In the genomic region with DNA sequence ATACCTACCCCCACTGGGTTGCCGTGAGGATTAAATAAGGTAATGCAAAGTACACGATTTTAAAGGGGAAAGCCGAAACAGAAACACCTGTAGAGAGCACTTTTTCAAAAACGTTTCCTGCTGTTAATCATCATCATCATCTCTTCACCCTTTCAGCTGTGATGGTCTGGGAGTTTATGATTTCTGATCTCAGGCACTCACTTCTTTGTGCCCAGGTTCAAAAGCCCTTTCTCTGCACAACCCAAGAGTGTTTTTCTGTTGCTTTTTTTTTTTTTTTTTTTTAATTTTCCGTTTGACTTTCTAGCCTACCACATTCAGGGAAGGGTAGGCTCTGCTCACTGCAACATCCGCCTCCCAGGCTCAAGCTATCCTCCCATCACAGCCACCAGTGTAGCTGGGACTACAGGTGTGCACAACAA, we compare ENCODE assay signal across 1 cellular context.
TF ChIP-seq lines count a peak whose summit lies in the region.

No MANE protein-coding gene starts in this region.

TF ChIP-seq in H1, 55 proteins besides CTCF, POLR2A, EP300 and RAD21:
- TF ChIP-seq, protein P1, sequence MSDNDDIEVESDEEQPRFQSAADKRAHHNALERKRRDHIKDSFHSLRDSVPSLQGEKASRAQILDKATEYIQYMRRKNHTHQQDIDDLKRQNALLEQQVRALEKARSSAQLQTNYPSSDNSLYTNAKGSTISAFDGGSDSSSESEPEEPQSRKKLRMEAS (IDR thresholded peaks at IDR 0.05), result no peak
- TF ChIP-seq SAP30 (IDR thresholded peaks at IDR 0.05; ENCODE audit: insufficient read depth, insufficient replicate concordance, low read length) (no peak), CBX8 (IDR thresholded peaks at IDR 0.05; ENCODE audit: borderline replicate concordance, low read depth, low read length) (no peak), BACH1 (IDR thresholded peaks at IDR 0.05; ENCODE audit: low read length) (no peak), KDM1A (IDR thresholded peaks at IDR 0.05; ENCODE audit: borderline replicate concordance, low read length) (no peak), FOSL1 (IDR thresholded peaks at IDR 0.05; ENCODE audit: insufficient read depth, low read depth, low read length) (no peak), RBBP5 (IDR thresholded peaks at IDR 0.05; ENCODE audit: borderline replicate concordance, low read depth, low read length) (no peak), TEAD4 (IDR thresholded peaks at IDR 0.05; ENCODE audit: low read depth, low read length) (no peak), ZNF274 (IDR thresholded peaks at IDR 0.05; ENCODE audit: borderline replicate concordance, extremely low read depth, low read length) (no peak), TBP (IDR thresholded peaks at IDR 0.05; ENCODE audit: low read depth, low read length) (no peak), TAF7 (optimal IDR thresholded peaks at IDR 0.05; ENCODE audit: borderline replicate concordance, low read depth, low read length) (no peak), KDM5A (IDR thresholded peaks at IDR 0.05; ENCODE audit: low read length) (no peak), GABPA (IDR thresholded peaks at IDR 0.05; ENCODE audit: borderline replicate concordance, insufficient read depth, low read length) (no peak), SIRT6 (IDR thresholded peaks at IDR 0.05; ENCODE audit: low read length) (no peak), POLR2AphosphoS5 (IDR thresholded peaks at IDR 0.05; ENCODE audit: low read depth, low read length) (no peak)
- TF ChIP-seq, protein P2, sequence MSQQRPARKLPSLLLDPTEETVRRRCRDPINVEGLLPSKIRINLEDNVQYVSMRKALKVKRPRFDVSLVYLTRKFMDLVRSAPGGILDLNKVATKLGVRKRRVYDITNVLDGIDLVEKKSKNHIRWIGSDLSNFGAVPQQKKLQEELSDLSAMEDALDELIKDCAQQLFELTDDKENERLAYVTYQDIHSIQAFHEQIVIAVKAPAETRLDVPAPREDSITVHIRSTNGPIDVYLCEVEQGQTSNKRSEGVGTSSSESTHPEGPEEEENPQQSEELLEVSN (IDR thresholded peaks at IDR 0.05), result no peak
